Comparison of ENCODE assay signal across 17 cellular contexts in the genomic region with DNA sequence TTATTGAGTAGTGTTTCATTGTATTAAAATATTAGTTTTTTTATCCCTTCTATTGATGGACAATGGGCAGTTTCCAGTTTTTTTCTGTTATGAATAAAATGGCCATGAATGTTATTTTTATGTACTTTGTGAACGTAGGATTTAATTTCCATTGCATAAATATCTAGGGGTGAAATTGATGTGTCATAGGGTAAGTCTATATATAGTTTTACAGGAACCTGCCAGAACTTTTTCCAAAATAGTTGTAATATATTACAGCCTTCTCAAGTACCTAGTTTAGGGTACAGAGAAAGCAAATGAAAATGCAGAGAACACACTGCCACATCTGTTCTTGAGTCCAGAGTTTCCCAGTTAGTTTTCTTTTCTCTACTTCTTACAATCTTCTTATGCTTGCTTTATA.
"Had no signal": no experiment of that assay in that cellular context is flagged by ENCODE, and none has a peak within 500 bp of the region (broad histone marks: within the 10 kb centered on the region; RNA-seq: fewer than 3 reads in every experiment).

No MANE protein-coding gene starts in this region.

- H3K4me1 ChIP-seq: body of pancreas, tibial nerve had no signal

- H3K27me3 Mint-ChIP-seq: activated naive CD8-positive, alpha-beta T cell; memory B cell; stimulated activated naive CD8-positive, alpha-beta T cell treated with anti-CD3 and anti-CD28 coated beads, Interleukin-15, Interleukin-2, amounts not matched to agents 100 ng/mL and 50 ng/mL, for 24 hours had no signal

- H3K27ac ChIP-seq: body of pancreas, dorsolateral prefrontal cortex, neutrophil, skin epidermis, tibial nerve had no signal

- H3K27ac Mint-ChIP-seq: activated naive CD8-positive, alpha-beta T cell; activated T-helper 1 cell treated with anti-CD3 and anti-CD28 coated beads, Interleukin-12 subunit alpha, Interleukin-12 subunit beta, Interleukin-2, Interleukin-4 antibody, amounts not matched to agents 30 ng/mL and 10 ng/mL and 1 ng/mL, durations not matched to agents 14 hours and 24 hours and 36 hours; memory B cell; natural killer cell; stimulated activated naive CD8-positive, alpha-beta T cell treated with anti-CD3 and anti-CD28 coated beads, Interleukin-15, Interleukin-2, amounts not matched to agents 100 ng/mL and 50 ng/mL, for 24 hours; T-helper 2 cell treated with Interferon-gamma antibody and Interleukin-4, amounts not matched to agents 5 μg/mL and 100 μg/mL, for 36 hours had no signal

- H3K9me3 Mint-ChIP-seq: T-helper 2 cell treated with Interferon-gamma antibody and Interleukin-4, amounts not matched to agents 5 μg/mL and 100 μg/mL, for 36 hours had no signal

- H3K36me3 Mint-ChIP-seq: activated naive CD8-positive, alpha-beta T cell; memory B cell; natural killer cell had no signal

- H3K27me3 ChIP-seq: body of pancreas, dorsolateral prefrontal cortex, neutrophil, tibial nerve had no signal

- H3K4me3 ChIP-seq: body of pancreas, dorsolateral prefrontal cortex, skin epidermis, tibial nerve had no signal

- H3K9me3 ChIP-seq: body of pancreas, neutrophil had no signal

- DNase-seq: activated CD4-positive, alpha-beta T cell treated with anti-CD3 and anti-CD28 coated beads, Interleukin-2, amount 50 U/mL, for 48 hours; activated T-cell treated with anti-CD3 and anti-CD28 coated beads for 4 hours; amygdala; body of pancreas; dorsolateral prefrontal cortex; natural killer cell; posterior cingulate gyrus; stimulated activated CD4-positive, alpha-beta T cell treated with anti-CD3 and anti-CD28 coated beads, Interleukin-15, amount 100 ng/mL, for 24 hours; stimulated activated CD4-positive, alpha-beta T cell treated with anti-CD3 and anti-CD28 coated beads, Interleukin-2, amount 100 ng/mL, for 48 hours had no signal

- H3K4me1 Mint-ChIP-seq: memory B cell, natural killer cell had no signal

- ATAC-seq: body of pancreas, natural killer cell had no signal

- H3K4me3 Mint-ChIP-seq: activated naive CD8-positive, alpha-beta T cell; activated T-helper 1 cell treated with anti-CD3 and anti-CD28 coated beads, Interleukin-12 subunit alpha, Interleukin-12 subunit beta, Interleukin-2, Interleukin-4 antibody, amounts not matched to agents 30 ng/mL and 10 ng/mL and 1 ng/mL, durations not matched to agents 14 hours and 24 hours and 36 hours; memory B cell; natural killer cell; stimulated activated naive CD8-positive, alpha-beta T cell treated with anti-CD3 and anti-CD28 coated beads, Interleukin-15, Interleukin-2, amounts not matched to agents 100 ng/mL and 50 ng/mL, for 24 hours; T-helper 2 cell treated with Interferon-gamma antibody and Interleukin-4, amounts not matched to agents 5 μg/mL and 100 μg/mL, for 36 hours had no signal

- H3K36me3 ChIP-seq: neutrophil, tibial nerve had no signal
